In the genomic region with DNA sequence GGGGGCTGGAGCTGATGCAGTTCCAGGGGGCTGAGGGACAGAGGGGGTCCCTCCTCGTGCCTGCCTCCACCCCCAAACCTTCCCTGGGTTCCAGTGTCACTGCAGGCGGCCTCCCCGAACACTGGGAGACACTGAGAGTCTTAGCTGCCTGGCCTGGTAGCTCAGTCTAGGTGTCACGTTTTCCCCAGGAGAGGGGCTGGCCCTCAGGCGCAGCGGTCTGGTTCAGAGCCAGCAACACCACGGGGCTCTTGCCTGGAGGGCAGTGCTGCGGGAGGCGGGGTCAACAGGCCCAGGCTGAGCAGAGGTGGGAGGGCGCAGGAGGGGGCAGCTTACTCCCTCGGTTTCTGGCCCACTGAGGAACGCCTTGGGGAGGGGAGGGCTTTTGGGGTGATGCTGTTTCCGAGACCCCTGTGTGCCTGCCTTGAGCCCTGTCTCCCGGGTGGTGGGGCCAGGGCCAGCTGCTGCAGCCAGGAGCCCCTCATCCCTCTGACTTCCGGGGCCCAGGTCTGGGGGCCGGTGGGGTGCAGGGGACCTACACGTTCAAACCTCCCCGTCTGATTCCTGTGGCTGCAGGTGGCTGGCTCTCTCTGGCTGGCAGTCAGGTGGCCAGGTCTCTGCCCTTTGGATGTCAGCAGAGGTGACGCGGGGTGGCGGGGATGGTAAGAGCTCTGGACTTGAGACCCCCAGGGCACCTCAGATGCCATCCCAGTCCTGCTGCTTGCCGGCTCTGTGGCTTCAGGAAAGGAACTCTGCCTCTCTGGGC, we compare ENCODE assay signal across 9 cellular contexts.
DNase-seq lines count a peak whose midpoint lies in the region; ATAC-seq and TF ChIP-seq lines count a peak whose summit lies in the region.
"Had no signal": no experiment of that assay in that cellular context is flagged by ENCODE, and none has a peak within 500 bp of the region (broad histone marks: within the 10 kb centered on the region; RNA-seq: fewer than 3 reads in every experiment).

No MANE protein-coding gene starts in this region.

- no peak overlapping the region for H2AFZ ChIP-seq in hepatocyte

- H3K9me3 ChIP-seq in hepatocyte (ENCODE audit: low read depth) (no peaks in the 10 kb centered on the region), upper lobe of right lung (no peaks in the 10 kb centered on the region), tibial nerve (no peaks in the 10 kb centered on the region)

- no peaks in the 10 kb centered on the region for H3K9me2 ChIP-seq in hepatocyte (replicated peaks; ENCODE audit: insufficient read depth)

- ATAC-seq in upper lobe of right lung (peak; percentile 67), HG02870 (IDR thresholded peaks at IDR 0.05; ENCODE audit: unreplicated experiment) (no peak)

- H3K4me3 Mint-ChIP-seq in CD14-positive monocyte, result no peak overlapping the region

- intact Hi-C loops in upper lobe of right lung (cut with DNase I), result no loop called here
- intact Hi-C loops in CD14-positive monocyte (cut with micrococcal nuclease), result loop anchor here in 1 of 2 donors (2.0 kb wide), 1 partner anchor 31 kb away; no protein-coding TSS in a partner anchor

- H3K27ac Mint-ChIP-seq in CD14-positive monocyte, result peak overlapping the region in 2 of 7 donors; percentile 40 to 79

- H3K4me3 ChIP-seq in hepatocyte (no peak overlapping the region), upper lobe of right lung (no peak overlapping the region), tibial nerve (no peak overlapping the region)

- peaks cover 0 to 4% (median 0%) of the 10 kb centered on the region in 7 donors for H3K9me3 Mint-ChIP-seq in CD14-positive monocyte

- H3K27ac ChIP-seq in hepatocyte (peak overlapping the region; percentile 77), upper lobe of right lung (peak overlapping the region; percentile 58), tibial nerve (no peak overlapping the region)

- H3K36me3 Mint-ChIP-seq in CD14-positive monocyte, result no peaks in the 10 kb centered on the region

- peaks cover 71% of the 10 kb centered on the region for H3K4me1 ChIP-seq in hepatocyte (ENCODE audit: insufficient read depth)
- H3K4me1 ChIP-seq in upper lobe of right lung, result peaks cover 43% of the 10 kb centered on the region
- H3K4me1 ChIP-seq in tibial nerve, result peaks cover 0 to 43% (median 7%) of the 10 kb centered on the region in 4 donors

- H3K27me3 ChIP-seq in hepatocyte, result no peaks in the 10 kb centered on the region
- no peaks in the 10 kb centered on the region for H3K27me3 ChIP-seq in upper lobe of right lung
- no peaks in the 10 kb centered on the region for H3K27me3 ChIP-seq in tibial nerve

- peaks cover 32% of the 10 kb centered on the region for H3K4me1 Mint-ChIP-seq in CD14-positive monocyte

- H3K79me2 ChIP-seq in hepatocyte, result peaks cover 20% of the 10 kb centered on the region

- H3K27me3 Mint-ChIP-seq in CD14-positive monocyte (ENCODE audit: low read depth in 3 of 3), result peaks cover 5 to 11% (median 7%) of the 10 kb centered on the region in 3 donors

- no peak for TF ChIP-seq EP300 in tibial nerve (IDR thresholded peaks at IDR 0.05)

- peaks cover 6% of the 10 kb centered on the region for H4K20me1 ChIP-seq in hepatocyte (ENCODE audit: insufficient read depth, poor library complexity, severe bottlenecking)

- no peak for TF ChIP-seq CTCF in hepatocyte (IDR thresholded peaks at IDR 0.05; ENCODE audit: poor library complexity)
- no peak for TF ChIP-seq CTCF in upper lobe of right lung (IDR thresholded peaks at IDR 0.05)
- TF ChIP-seq CTCF in tibial nerve (IDR thresholded peaks at IDR 0.05), result no peak
- no peak for TF ChIP-seq CTCF in CD14-positive monocyte (IDR thresholded peaks at IDR 0.05)

- DNase-seq in NCI-H82 (lab: John Stamatoyannopoulos, UW) (peak; percentile 72), NCI-H82 treated with DMSO at 0.1 percent for 48 hours (lab: John Stamatoyannopoulos, UW; ENCODE audit: unreplicated experiment) (no peak), T1000 (lab: John Stamatoyannopoulos, UW) (peak; percentile 50), hepatocyte (ENCODE audit: low spot score) (peak; percentile 74), upper lobe of right lung (peak; percentile 89), tibial nerve (ENCODE audit: low spot score in 2 of 2) (no peak), CD14-positive monocyte (ENCODE audit: low spot score) (no peak)
- DNase-seq: NCI-H1436 treated with DMSO at 0.1 percent for 48 hours had no signal

- H3K36me3 ChIP-seq in hepatocyte (replicated peaks; ENCODE audit: insufficient read depth, low read depth), result no peaks in the 10 kb centered on the region
- H3K36me3 ChIP-seq in upper lobe of right lung, result no peaks in the 10 kb centered on the region
- H3K36me3 ChIP-seq in tibial nerve, result no peaks in the 10 kb centered on the region

- TF ChIP-seq POLR2A in tibial nerve (IDR thresholded peaks at IDR 0.05), result no peak

- peak overlapping the region; percentile 49 for H3K4me2 ChIP-seq in hepatocyte

- WGBS in hepatocyte (ENCODE audit: low lambda C conversion rate, missing lambda C conversion rate), result 50% methylated on average over 14 of the region's 22 CpGs
- WGBS in tibial nerve, 2 donors, result 59 to 63% methylated on average over 11 to 17 of the region's 22 CpGs

Comparison
In these comparisons a context has a peak if more than half of its experiments do, and no peak if none do; other contexts are left out.
1. DNase-seq: peak in NCI-H82 (single experiment), T1000 (single experiment), hepatocyte (single experiment) and upper lobe of right lung (single experiment); none in NCI-H82 treated with DMSO at 0.1 percent for 48 hours (single experiment), tibial nerve (0 of 2) and CD14-positive monocyte (single experiment).
2. H3K27ac ChIP-seq: peak in hepatocyte (single experiment) and upper lobe of right lung (single experiment); none in tibial nerve (0 of 4).